In the genomic region with DNA sequence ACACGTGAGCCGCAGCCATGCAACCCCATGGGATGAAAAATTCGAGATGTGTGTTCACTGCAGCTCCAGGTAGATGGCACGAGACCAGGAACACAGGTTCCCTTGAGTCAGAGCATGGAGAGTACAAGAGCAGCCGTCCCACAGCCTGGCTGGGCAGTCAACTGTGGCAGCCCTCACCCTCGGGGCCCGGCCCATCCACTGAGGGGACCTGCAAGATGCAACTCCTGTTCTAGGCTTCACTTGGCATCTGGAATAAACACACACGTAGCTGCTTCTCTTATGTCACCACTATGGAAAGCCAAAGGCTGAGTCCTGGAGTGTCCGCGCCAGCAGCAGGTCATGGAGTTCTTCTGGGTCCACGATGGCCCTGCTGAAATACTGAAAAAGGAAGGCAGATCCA, we compare ENCODE assay signal across 33 cellular contexts.
"Had no signal": no experiment of that assay in that cellular context is flagged by ENCODE, and none has a peak within 500 bp of the region (broad histone marks: within the 10 kb centered on the region; RNA-seq: fewer than 3 reads in every experiment).

No MANE protein-coding gene starts in this region.

- H3K4me1 Mint-ChIP-seq: memory B cell; stimulated activated memory B cell treated with anti-CD40 and anti-IgM and Interleukin-4, amounts not matched to agents 10 μg/mL and 1 μg/mL and 100 μg/mL, for 72 hours; stimulated activated naive CD8-positive, alpha-beta T cell treated with anti-CD3 and anti-CD28 coated beads, Interleukin-15, amount 100 ng/mL, for 72 hours had no signal

- H3K27ac ChIP-seq: heart right ventricle, hepatocyte, neural progenitor cell, neutrophil, pancreas, prostate gland, sigmoid colon, thoracic aorta, tibial nerve, upper lobe of left lung, vagina had no signal

- H3K27ac Mint-ChIP-seq: memory B cell; naive thymus-derived CD4-positive, alpha-beta T cell; natural killer cell treated with Interleukin-12 subunit alpha and Interleukin-12 subunit beta and Interleukin-15 and Interleukin-18, amount 100 ng/mL, for 72 hours; neural progenitor cell; stimulated activated memory B cell treated with anti-CD40 and anti-IgM and Interleukin-4, amounts not matched to agents 10 μg/mL and 1 μg/mL and 100 μg/mL, for 72 hours had no signal

- H3K27me3 Mint-ChIP-seq: memory B cell; naive thymus-derived CD4-positive, alpha-beta T cell; natural killer cell treated with Interleukin-12 subunit alpha and Interleukin-12 subunit beta and Interleukin-15 and Interleukin-18, amount 100 ng/mL, for 72 hours; stimulated activated memory B cell treated with anti-CD40 and anti-IgM and Interleukin-4, amounts not matched to agents 10 μg/mL and 1 μg/mL and 100 μg/mL, for 72 hours; stimulated activated naive CD8-positive, alpha-beta T cell treated with anti-CD3 and anti-CD28 coated beads, Interleukin-15, amount 100 ng/mL, for 72 hours had no signal

- H3K27me3 ChIP-seq: heart right ventricle, hepatocyte, neural progenitor cell, neutrophil, pancreas, sigmoid colon, tibial nerve, upper lobe of left lung, vagina had no signal

- H3K4me3 ChIP-seq: heart right ventricle, hepatocyte, lung, mucosa of descending colon, neural progenitor cell, pancreas, prostate gland, sigmoid colon, thoracic aorta, tibial nerve, upper lobe of left lung, vagina had no signal

- H3K9me3 ChIP-seq: heart right ventricle, mucosa of descending colon, neutrophil, pancreas, prostate gland, sigmoid colon, thoracic aorta, tibial nerve, upper lobe of left lung, vagina had no signal

- H3K36me3 Mint-ChIP-seq: natural killer cell treated with Interleukin-12 subunit alpha and Interleukin-12 subunit beta and Interleukin-15 and Interleukin-18, amount 100 ng/mL, for 72 hours had no signal

- H3K9me3 Mint-ChIP-seq: natural killer cell treated with Interleukin-12 subunit alpha and Interleukin-12 subunit beta and Interleukin-15 and Interleukin-18, amount 100 ng/mL, for 72 hours; neural progenitor cell; stimulated activated naive CD8-positive, alpha-beta T cell treated with anti-CD3 and anti-CD28 coated beads, Interleukin-15, amount 100 ng/mL, for 72 hours had no signal

- H3K4me3 Mint-ChIP-seq: memory B cell; naive thymus-derived CD4-positive, alpha-beta T cell; natural killer cell treated with Interleukin-12 subunit alpha and Interleukin-12 subunit beta and Interleukin-15 and Interleukin-18, amount 100 ng/mL, for 72 hours; neural progenitor cell; stimulated activated memory B cell treated with anti-CD40 and anti-IgM and Interleukin-4, amounts not matched to agents 10 μg/mL and 1 μg/mL and 100 μg/mL, for 72 hours; stimulated activated naive CD8-positive, alpha-beta T cell treated with anti-CD3 and anti-CD28 coated beads, Interleukin-15, amount 100 ng/mL, for 72 hours had no signal

- H3K4me1 ChIP-seq: heart right ventricle, pancreas, prostate gland, tibial nerve, upper lobe of left lung, vagina had no signal

- ATAC-seq: heart right ventricle; left cardiac atrium; left lobe of liver; left ventricle myocardium superior; mucosa of descending colon; naive thymus-derived CD4-positive, alpha-beta T cell; pancreas; right cardiac atrium; stimulated activated memory B cell treated with anti-CD40 and anti-IgM and Interleukin-4, amounts not matched to agents 10 μg/mL and 1 μg/mL and 100 μg/mL, for 72 hours had no signal

- H3K36me3 ChIP-seq: neural progenitor cell, neutrophil, pancreas, prostate gland had no signal

- DNase-seq: heart right ventricle; kidney glomerular epithelial cell; left cardiac atrium; left ventricle myocardium superior; midbrain; mucosa of descending colon; naive thymus-derived CD4-positive, alpha-beta T cell; pancreas; posterior cingulate gyrus; retina; right cardiac atrium; sigmoid colon; small intestine; stimulated activated CD4-positive, alpha-beta T cell treated with anti-CD3 and anti-CD28 coated beads, Interleukin-1b, Interleukin-23, amount 100 ng/mL, for 48 hours; stimulated activated CD4-positive, alpha-beta T cell treated with anti-CD3 and anti-CD28 coated beads, Interleukin-2, amount 100 ng/mL, for 48 hours; stimulated activated CD4-positive, alpha-beta T cell treated with anti-CD3 and anti-CD28 coated beads, Interleukin-4, amount 100 ng/mL, for 4 hours; stimulated activated CD8-positive, alpha-beta memory T cell treated with anti-CD3 and anti-CD28 coated beads, Interleukin-4, amount 100 ng/mL, for 48 hours; stimulated activated naive CD4-positive, alpha-beta T cell treated with Interleukin-2 at 50 U/mL for 16 hours; stimulated activated naive CD8-positive, alpha-beta T cell treated with anti-CD3 and anti-CD28 coated beads, Interleukin-15, amount 100 ng/mL, for 72 hours; substantia nigra had no signal
